Comparison of ENCODE assay signal across 12 cellular contexts in the genomic region with DNA sequence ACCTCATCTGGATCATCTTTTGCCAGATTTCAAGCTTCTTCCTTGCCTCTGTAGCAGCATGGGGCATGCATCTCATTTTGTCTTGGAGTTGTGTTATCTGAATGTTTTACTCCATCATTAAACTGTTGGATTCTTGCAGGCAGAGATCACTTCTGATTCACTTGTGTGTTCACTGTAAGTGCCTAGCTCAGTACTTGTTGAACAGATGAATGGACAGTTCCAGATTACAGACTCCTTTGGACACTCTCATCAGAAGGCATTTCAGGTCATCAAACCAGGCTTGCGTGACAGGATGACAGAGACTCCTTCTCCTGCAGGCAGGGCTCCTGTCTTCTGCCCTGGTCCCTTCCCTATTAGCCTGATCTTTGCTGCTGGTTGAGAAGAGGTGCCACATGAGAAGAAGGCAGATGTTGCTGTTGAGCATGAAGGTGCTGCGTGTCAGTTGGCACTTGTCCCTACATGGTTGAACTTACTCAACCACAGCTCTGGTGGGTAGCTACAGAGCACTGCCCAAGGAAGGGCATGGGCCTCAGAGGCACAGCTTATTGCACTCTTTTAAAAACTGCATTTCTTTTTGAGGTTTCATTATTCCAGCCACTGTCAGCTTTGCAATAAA. TPM values are rescaled to one million over a fixed set of nuclear protein-coding genes. Genes with fewer than 3 reads are reported as not detected.
DNase-seq lines count a peak whose midpoint lies in the region; TF ChIP-seq lines count a peak whose summit lies in the region.
"Had no signal": no experiment of that assay in that cellular context is flagged by ENCODE, and none has a peak within 500 bp of the region (broad histone marks: within the 10 kb centered on the region; RNA-seq: fewer than 3 reads in every experiment).

No MANE protein-coding gene starts in this region.

- CTCF ChIA-PET in Caco-2 (lab: Charles Lee) = interaction anchor here (1.3 kb wide), 1 partner anchor 15 kb away, joined by 3 read pairs; no protein-coding TSS in a partner anchor

- no peaks in the 10 kb centered on the region; the same call in 1 of the 2 replicates for H3K27me3 Mint-ChIP-seq in HFFc6 (ENCODE audit: insufficient read depth)
- H3K27me3 Mint-ChIP-seq in Caco-2 (ENCODE audit: insufficient read depth, unreplicated experiment) = no peaks in the 10 kb centered on the region

- H3K27me3 ChIP-seq in duodenal mucosa (ENCODE audit: control insufficient read depth in 1 of 2, insufficient read depth in 2 of 2, low read length in 2 of 2) = no peaks in the 10 kb centered on the region
- H3K27me3 ChIP-seq in neutrophil = no peaks in the 10 kb centered on the region
- no peaks in the 10 kb centered on the region for H3K27me3 ChIP-seq in Caco-2 (replicated peaks; ENCODE audit: control insufficient read depth, insufficient read depth, low read length)
- H3K27me3 ChIP-seq: BE2C, SJSA1 had no signal

- POLR2A ChIA-PET in Caco-2 (lab: Charles Lee) = no interaction called here

- H3K4me3 ChIP-seq in AG10803 (ENCODE audit: low read length) (no peak overlapping the region), duodenal mucosa (ENCODE audit: low read depth in 1 of 2, low read length in 2 of 2) (no peak overlapping the region), neutrophil (ENCODE audit: low read depth in 1 of 2, low read length in 1 of 2) (no peak overlapping the region), Caco-2 (ENCODE audit: low read depth, low read length) (no peak overlapping the region)
- H3K4me3 ChIP-seq: SJSA1 had no signal

- H3K4me1 ChIP-seq in duodenal mucosa (ENCODE audit: control insufficient read depth in 1 of 2, insufficient read depth in 2 of 2, low read length in 2 of 2) (peaks cover 43% of the 10 kb centered on the region in 2 donors), neutrophil (ENCODE audit: control insufficient read depth in 1 of 2, insufficient read depth in 1 of 2, low read depth in 1 of 2, low read length in 1 of 2) (peaks cover 58 to 63% of the 10 kb centered on the region in 2 experiments), Caco-2 (no peaks in the 10 kb centered on the region; the same call in 1 of the 2 replicates)
- H3K4me1 ChIP-seq: BE2C had no signal

- DNase-seq in AG10803 (ENCODE audit: low read depth) (peak; percentile 21), HFFc6 (peak; percentile 32), Caco-2 (no peak), NCI-H146 treated with DMSO at 0.1 percent for 48 hours (lab: John Stamatoyannopoulos, UW; ENCODE audit: unreplicated experiment) (no peak), GM13977 (ENCODE audit: low spot score) (no peak), inferior parietal cortex (ENCODE audit: extremely low spot score) (no peak)
- DNase-seq: BE2C, glutamatergic neuron, NCI-H2107 had no signal

- no peaks in the 10 kb centered on the region for H3K36me3 Mint-ChIP-seq in HFFc6 (ENCODE audit: low read depth)
- H3K36me3 Mint-ChIP-seq in Caco-2 (ENCODE audit: insufficient read depth, unreplicated experiment) = no peaks in the 10 kb centered on the region

- in situ Hi-C loops in GM13977 (cut with MboI; ENCODE audit: low pct_unique_long_range_greater_than_20kb, low sequenced_read_pairs, unreplicated experiment) = no loop called here

- H3K36me3 ChIP-seq in duodenal mucosa (ENCODE audit: control insufficient read depth in 1 of 2, insufficient read depth in 2 of 2, low read length in 2 of 2) (peaks cover 0 to 4% of the 10 kb centered on the region in 2 donors), neutrophil (peaks cover 5% of the 10 kb centered on the region), Caco-2 (ENCODE audit: control insufficient read depth, insufficient read depth, low read length) (0 out of 2 replicates have a peak, but pooled peaks cover 2% of the 10 kb centered on the region)
- H3K36me3 ChIP-seq: BE2C, SJSA1 had no signal

- TF ChIP-seq CTCF in AG10803 (conservative IDR thresholded peaks at IDR 0.05; ENCODE audit: low read length) (no peak), HFFc6 (IDR thresholded peaks at IDR 0.05) (no peak), neutrophil (IDR thresholded peaks at IDR 0.05) (no peak), Caco-2 (IDR thresholded peaks at IDR 0.05; ENCODE audit: insufficient read depth in 1 of 2, low read depth in 1 of 2, low read length in 1 of 2, severe bottlenecking in 1 of 2, unreplicated experiment in 1 of 2) (no peak), GM13977 (IDR thresholded peaks at IDR 0.05; ENCODE audit: extremely low read depth, insufficient read depth, missing control alignments) (no peak)

- H3K9me3 ChIP-seq in duodenal mucosa (ENCODE audit: control insufficient read depth in 1 of 2, low read length in 2 of 2) (no peaks in the 10 kb centered on the region), neutrophil (no peaks in the 10 kb centered on the region), Caco-2 (no peaks in the 10 kb centered on the region)
- H3K9me3 ChIP-seq: BE2C had no signal

- BruUV-seq in Caco-2 (replicated peaks; lab: Mats Ljungman, UMichigan) = no TSS peak

- H3K4me3 Mint-ChIP-seq in HFFc6 (no peak overlapping the region), Caco-2 (ENCODE audit: unreplicated experiment) (no peak overlapping the region)

- H3K9me3 Mint-ChIP-seq in HFFc6 (no peaks in the 10 kb centered on the region), Caco-2 (ENCODE audit: unreplicated experiment) (no peaks in the 10 kb centered on the region)

- peaks cover 42% of the 10 kb centered on the region for H3K4me1 Mint-ChIP-seq in HFFc6 (ENCODE audit: low read depth)
- H3K4me1 Mint-ChIP-seq in Caco-2 (ENCODE audit: low read depth, unreplicated experiment) = no peaks in the 10 kb centered on the region

- H3K27ac Mint-ChIP-seq in HFFc6 = peak overlapping the region; percentile 82; the same call in 1 of the 2 replicates
- H3K27ac Mint-ChIP-seq in Caco-2 (ENCODE audit: unreplicated experiment) = no peak overlapping the region

- H3K9ac ChIP-seq in duodenal mucosa (ENCODE audit: low read depth in 1 of 2, low read length in 2 of 2) = no peak overlapping the region

- intact Hi-C loops in Caco-2 (cut with micrococcal nuclease; ENCODE audit: unreplicated experiment) = no loop called here

- H3K27ac ChIP-seq in duodenal mucosa (ENCODE audit: low read depth, low read length) (peak overlapping the region; percentile 6), neutrophil (peak overlapping the region; percentile 95)

RNA-seq across cellular contexts. Expression of gene INPP4A, which starts 58.9 kb away (rescaled TPM):
- 10 to 100 TPM; 15.8 to 19.4 (median 18.2) TPM for total RNA-seq in HFFc6 (2021; fragmentation: NEBNext Ultra II Directional; extraction: Animal tissue kit (Norgen Biotek cat#: 25700))
- 24.9 and 26.3 TPM in 2 replicates for total RNA-seq in Caco-2 (2022)

Comparison
In these comparisons a context has a peak if more than half of its experiments do, and no peak if none do; other contexts are left out.
1. DNase-seq: peak in AG10803 (single experiment) and HFFc6 (single experiment); none in Caco-2 (0 of 2), NCI-H146 treated with DMSO at 0.1 percent for 48 hours (single experiment), GM13977 (single experiment) and inferior parietal cortex (single experiment).